ENCODE assay signal across 1 cellular context in the genomic region with DNA sequence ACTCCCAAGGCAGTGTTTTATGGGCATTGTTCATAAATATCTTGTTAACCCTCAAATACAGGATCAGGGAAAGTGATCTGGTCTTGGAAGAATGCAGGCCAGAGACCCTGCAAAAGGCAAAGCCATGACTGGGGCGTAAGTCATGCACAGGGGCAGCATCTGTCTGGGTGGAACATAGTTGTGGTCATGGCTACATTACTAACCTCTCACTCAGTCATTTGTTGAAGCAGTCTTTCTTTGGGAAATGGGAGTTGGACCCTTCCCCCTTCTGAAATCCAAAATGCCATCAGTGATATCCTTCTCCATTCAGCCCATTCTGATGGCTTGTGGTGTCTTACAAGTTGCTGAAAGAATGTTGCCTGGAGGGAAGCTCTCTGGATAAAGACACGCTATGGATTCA.
TF ChIP-seq lines count a peak whose summit lies in the region.

No MANE protein-coding gene starts in this region.

TF ChIP-seq in IMR-90, 13 proteins besides CTCF, POLR2A, EP300 and RAD21 (continued from another document):
- TF ChIP-seq, protein P1, sequence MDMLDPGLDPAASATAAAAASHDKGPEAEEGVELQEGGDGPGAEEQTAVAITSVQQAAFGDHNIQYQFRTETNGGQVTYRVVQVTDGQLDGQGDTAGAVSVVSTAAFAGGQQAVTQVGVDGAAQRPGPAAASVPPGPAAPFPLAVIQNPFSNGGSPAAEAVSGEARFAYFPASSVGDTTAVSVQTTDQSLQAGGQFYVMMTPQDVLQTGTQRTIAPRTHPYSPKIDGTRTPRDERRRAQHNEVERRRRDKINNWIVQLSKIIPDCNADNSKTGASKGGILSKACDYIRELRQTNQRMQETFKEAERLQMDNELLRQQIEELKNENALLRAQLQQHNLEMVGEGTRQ (IDR thresholded peaks at IDR 0.05; ENCODE audit: low read depth, low read length): no peak
- TF ChIP-seq BHLHE40 (IDR thresholded peaks at IDR 0.05; ENCODE audit: low read depth, low read length) (peak; percentile 62), RCOR1 (IDR thresholded peaks at IDR 0.05; ENCODE audit: insufficient replicate concordance, low read length) (peak; percentile 98), NFE2L2 (IDR thresholded peaks at IDR 0.05; ENCODE audit: low read depth, low read length) (peak; percentile 19; the same call in 1 of the 2 replicates), MAFK (IDR thresholded peaks at IDR 0.05; ENCODE audit: low read depth, low read length) (peak; percentile 27; the same call in 1 of the 2 replicates), MAZ (IDR thresholded peaks at IDR 0.05; ENCODE audit: borderline replicate concordance, low read depth, low read length) (peak; percentile 42; the same call in 1 of the 2 replicates), RFX5 (IDR thresholded peaks at IDR 0.05; ENCODE audit: low read depth, low read length) (no peak), CEBPB (IDR thresholded peaks at IDR 0.05; ENCODE audit: low read depth, low read length) (peak; percentile 31), CHD1 (IDR thresholded peaks at IDR 0.05; ENCODE audit: low read depth, low read length) (peak; percentile 57; the same call in 1 of the 2 replicates), MXI1 (IDR thresholded peaks at IDR 0.05; ENCODE audit: borderline replicate concordance, low read depth, low read length) (no peak)
- TF ChIP-seq, protein P2, sequence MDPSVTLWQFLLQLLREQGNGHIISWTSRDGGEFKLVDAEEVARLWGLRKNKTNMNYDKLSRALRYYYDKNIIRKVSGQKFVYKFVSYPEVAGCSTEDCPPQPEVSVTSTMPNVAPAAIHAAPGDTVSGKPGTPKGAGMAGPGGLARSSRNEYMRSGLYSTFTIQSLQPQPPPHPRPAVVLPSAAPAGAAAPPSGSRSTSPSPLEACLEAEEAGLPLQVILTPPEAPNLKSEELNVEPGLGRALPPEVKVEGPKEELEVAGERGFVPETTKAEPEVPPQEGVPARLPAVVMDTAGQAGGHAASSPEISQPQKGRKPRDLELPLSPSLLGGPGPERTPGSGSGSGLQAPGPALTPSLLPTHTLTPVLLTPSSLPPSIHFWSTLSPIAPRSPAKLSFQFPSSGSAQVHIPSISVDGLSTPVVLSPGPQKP (IDR thresholded peaks at IDR 0.05; ENCODE audit: borderline replicate concordance, low read depth, low read length): no peak
